ENCODE assay signal across 1 cellular context in the genomic region with DNA sequence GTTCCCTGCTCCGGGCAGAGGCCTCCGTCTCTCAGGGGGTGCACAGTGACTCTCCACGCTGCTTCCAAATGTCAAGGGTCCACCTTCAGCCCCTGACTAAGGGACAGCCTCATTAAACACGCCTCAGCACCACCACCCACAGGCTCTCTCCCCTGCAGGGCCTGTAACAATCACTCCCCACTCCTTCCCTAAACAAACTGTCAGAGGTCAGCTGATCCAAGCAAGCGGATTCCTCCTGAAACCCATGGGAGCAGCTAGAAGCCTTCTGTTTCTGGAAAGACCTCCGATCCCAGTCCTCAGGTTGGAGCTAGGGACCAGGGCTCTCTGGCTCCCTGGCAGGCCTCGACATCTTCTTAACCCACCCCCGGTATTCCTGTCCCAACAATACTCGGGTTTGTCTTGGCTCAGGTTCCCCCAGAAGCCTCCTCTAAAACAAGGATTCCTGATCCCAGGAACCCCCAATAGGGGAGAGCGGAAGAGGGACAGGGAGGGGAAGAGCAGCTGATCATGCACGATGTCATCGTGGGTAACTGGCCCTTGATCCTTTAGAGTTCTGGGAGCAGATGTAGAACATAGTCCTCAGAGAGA.
TF ChIP-seq lines count a peak whose summit lies in the region.

No MANE protein-coding gene starts in this region.

TF ChIP-seq in HepG2, 621 proteins besides CTCF, POLR2A, EP300 and RAD21 (continued from another document and continues in another):
- TF ChIP-seq, protein P1, sequence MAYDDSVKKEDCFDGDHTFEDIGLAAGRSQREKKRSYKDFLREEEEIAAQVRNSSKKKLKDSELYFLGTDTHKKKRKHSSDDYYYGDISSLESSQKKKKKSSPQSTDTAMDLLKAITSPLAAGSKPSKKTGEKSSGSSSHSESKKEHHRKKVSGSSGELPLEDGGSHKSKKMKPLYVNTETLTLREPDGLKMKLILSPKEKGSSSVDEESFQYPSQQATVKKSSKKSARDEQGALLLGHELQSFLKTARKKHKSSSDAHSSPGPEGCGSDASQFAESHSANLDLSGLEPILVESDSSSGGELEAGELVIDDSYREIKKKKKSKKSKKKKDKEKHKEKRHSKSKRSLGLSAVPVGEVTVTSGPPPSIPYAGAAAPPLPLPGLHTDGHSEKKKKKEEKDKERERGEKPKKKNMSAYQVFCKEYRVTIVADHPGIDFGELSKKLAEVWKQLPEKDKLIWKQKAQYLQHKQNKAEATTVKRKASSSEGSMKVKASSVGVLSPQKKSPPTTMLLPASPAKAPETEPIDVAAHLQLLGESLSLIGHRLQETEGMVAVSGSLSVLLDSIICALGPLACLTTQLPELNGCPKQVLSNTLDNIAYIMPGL (CRISPR knock-in tag; IDR thresholded peaks at IDR 0.05; ENCODE audit: borderline replicate concordance in 1 of 2, low read depth in 1 of 2), result no peak
- TF ChIP-seq GZF1 (CRISPR knock-in tag; IDR thresholded peaks at IDR 0.05) (no peak), KLF12 (CRISPR knock-in tag; IDR thresholded peaks at IDR 0.05; ENCODE audit: borderline replicate concordance) (0 out of 2 replicates have a peak, but pooled peaks have one; percentile 31), MEIS2 (CRISPR knock-in tag; IDR thresholded peaks at IDR 0.05) (0 out of 2 replicates have a peak, but pooled peaks have one; percentile 1), HOXA7 (CRISPR knock-in tag; IDR thresholded peaks at IDR 0.05) (no peak), FOXM1 (CRISPR knock-in tag; IDR thresholded peaks at IDR 0.05) (no peak), SKI (IDR thresholded peaks at IDR 0.05; ENCODE audit: partially characterized antibody) (no peak), PRPF4 (IDR thresholded peaks at IDR 0.05; ENCODE audit: low read depth, low read length, poor library complexity, severe bottlenecking) (no peak), ZNF709 (CRISPR knock-in tag; IDR thresholded peaks at IDR 0.05) (0 out of 2 replicates have a peak, but pooled peaks have one; percentile 2), ZNF572 (CRISPR knock-in tag; IDR thresholded peaks at IDR 0.05) (0 out of 2 replicates have a peak, but pooled peaks have one; percentile 14), ATRX (CRISPR knock-in tag; IDR thresholded peaks at IDR 0.05; ENCODE audit: borderline replicate concordance) (no peak), NCOA2 (CRISPR knock-in tag; IDR thresholded peaks at IDR 0.05) (no peak), NAIF1 (CRISPR knock-in tag; IDR thresholded peaks at IDR 0.05; ENCODE audit: borderline replicate concordance) (no peak), NONO (IDR thresholded peaks at IDR 0.05) (no peak), NONO (CRISPR knock-in tag; conservative IDR thresholded peaks at IDR 0.05) (peak; percentile 57; the same call in 1 of the 2 replicates), ZNF749 (CRISPR knock-in tag; IDR thresholded peaks at IDR 0.05; ENCODE audit: borderline replicate concordance) (0 out of 2 replicates have a peak, but pooled peaks have one; percentile 6), SNAPC2 (CRISPR knock-in tag; IDR thresholded peaks at IDR 0.05) (0 out of 2 replicates have a peak, but pooled peaks have one; percentile 42), ZFY (CRISPR knock-in tag; IDR thresholded peaks at IDR 0.05) (peak; percentile 17; the same call in 1 of the 2 replicates), ZNF839 (CRISPR knock-in tag; IDR thresholded peaks at IDR 0.05; ENCODE audit: borderline replicate concordance) (0 out of 2 replicates have a peak, but pooled peaks have one; percentile 18), ZSCAN20 (CRISPR knock-in tag; IDR thresholded peaks at IDR 0.05; ENCODE audit: borderline replicate concordance) (no peak), HNRNPUL1 (IDR thresholded peaks at IDR 0.05; ENCODE audit: low read depth, low read length) (no peak), MEF2D (CRISPR knock-in tag; IDR thresholded peaks at IDR 0.05) (0 out of 2 replicates have a peak, but pooled peaks have one; percentile 7), ZNF766 (CRISPR knock-in tag; IDR thresholded peaks at IDR 0.05; ENCODE audit: borderline replicate concordance) (peak; percentile 27; the same call in 1 of the 2 replicates)
- TF ChIP-seq, protein P2, sequence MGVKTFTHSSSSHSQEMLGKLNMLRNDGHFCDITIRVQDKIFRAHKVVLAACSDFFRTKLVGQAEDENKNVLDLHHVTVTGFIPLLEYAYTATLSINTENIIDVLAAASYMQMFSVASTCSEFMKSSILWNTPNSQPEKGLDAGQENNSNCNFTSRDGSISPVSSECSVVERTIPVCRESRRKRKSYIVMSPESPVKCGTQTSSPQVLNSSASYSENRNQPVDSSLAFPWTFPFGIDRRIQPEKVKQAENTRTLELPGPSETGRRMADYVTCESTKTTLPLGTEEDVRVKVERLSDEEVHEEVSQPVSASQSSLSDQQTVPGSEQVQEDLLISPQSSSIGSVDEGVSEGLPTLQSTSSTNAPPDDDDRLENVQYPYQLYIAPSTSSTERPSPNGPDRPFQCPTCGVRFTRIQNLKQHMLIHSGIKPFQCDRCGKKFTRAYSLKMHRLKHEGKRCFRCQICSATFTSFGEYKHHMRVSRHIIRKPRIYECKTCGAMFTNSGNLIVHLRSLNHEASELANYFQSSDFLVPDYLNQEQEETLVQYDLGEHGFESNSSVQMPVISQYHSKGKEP (CRISPR knock-in tag; IDR thresholded peaks at IDR 0.05), result 0 out of 2 replicates have a peak, but pooled peaks have one; percentile 11
- TF ChIP-seq, protein P3, sequence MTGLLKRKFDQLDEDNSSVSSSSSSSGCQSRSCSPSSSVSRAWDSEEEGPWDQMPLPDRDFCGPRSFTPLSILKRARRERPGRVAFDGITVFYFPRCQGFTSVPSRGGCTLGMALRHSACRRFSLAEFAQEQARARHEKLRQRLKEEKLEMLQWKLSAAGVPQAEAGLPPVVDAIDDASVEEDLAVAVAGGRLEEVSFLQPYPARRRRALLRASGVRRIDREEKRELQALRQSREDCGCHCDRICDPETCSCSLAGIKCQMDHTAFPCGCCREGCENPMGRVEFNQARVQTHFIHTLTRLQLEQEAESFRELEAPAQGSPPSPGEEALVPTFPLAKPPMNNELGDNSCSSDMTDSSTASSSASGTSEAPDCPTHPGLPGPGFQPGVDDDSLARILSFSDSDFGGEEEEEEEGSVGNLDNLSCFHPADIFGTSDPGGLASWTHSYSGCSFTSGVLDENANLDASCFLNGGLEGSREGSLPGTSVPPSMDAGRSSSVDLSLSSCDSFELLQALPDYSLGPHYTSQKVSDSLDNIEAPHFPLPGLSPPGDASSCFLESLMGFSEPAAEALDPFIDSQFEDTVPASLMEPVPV (CRISPR knock-in tag; IDR thresholded peaks at IDR 0.05), result 0 out of 2 replicates have a peak, but pooled peaks have one; percentile 4
- TF ChIP-seq, protein P4, sequence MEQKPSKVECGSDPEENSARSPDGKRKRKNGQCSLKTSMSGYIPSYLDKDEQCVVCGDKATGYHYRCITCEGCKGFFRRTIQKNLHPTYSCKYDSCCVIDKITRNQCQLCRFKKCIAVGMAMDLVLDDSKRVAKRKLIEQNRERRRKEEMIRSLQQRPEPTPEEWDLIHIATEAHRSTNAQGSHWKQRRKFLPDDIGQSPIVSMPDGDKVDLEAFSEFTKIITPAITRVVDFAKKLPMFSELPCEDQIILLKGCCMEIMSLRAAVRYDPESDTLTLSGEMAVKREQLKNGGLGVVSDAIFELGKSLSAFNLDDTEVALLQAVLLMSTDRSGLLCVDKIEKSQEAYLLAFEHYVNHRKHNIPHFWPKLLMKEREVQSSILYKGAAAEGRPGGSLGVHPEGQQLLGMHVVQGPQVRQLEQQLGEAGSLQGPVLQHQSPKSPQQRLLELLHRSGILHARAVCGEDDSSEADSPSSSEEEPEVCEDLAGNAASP (CRISPR knock-in tag; IDR thresholded peaks at IDR 0.05; ENCODE audit: borderline replicate concordance), result no peak
- TF ChIP-seq, protein P5, sequence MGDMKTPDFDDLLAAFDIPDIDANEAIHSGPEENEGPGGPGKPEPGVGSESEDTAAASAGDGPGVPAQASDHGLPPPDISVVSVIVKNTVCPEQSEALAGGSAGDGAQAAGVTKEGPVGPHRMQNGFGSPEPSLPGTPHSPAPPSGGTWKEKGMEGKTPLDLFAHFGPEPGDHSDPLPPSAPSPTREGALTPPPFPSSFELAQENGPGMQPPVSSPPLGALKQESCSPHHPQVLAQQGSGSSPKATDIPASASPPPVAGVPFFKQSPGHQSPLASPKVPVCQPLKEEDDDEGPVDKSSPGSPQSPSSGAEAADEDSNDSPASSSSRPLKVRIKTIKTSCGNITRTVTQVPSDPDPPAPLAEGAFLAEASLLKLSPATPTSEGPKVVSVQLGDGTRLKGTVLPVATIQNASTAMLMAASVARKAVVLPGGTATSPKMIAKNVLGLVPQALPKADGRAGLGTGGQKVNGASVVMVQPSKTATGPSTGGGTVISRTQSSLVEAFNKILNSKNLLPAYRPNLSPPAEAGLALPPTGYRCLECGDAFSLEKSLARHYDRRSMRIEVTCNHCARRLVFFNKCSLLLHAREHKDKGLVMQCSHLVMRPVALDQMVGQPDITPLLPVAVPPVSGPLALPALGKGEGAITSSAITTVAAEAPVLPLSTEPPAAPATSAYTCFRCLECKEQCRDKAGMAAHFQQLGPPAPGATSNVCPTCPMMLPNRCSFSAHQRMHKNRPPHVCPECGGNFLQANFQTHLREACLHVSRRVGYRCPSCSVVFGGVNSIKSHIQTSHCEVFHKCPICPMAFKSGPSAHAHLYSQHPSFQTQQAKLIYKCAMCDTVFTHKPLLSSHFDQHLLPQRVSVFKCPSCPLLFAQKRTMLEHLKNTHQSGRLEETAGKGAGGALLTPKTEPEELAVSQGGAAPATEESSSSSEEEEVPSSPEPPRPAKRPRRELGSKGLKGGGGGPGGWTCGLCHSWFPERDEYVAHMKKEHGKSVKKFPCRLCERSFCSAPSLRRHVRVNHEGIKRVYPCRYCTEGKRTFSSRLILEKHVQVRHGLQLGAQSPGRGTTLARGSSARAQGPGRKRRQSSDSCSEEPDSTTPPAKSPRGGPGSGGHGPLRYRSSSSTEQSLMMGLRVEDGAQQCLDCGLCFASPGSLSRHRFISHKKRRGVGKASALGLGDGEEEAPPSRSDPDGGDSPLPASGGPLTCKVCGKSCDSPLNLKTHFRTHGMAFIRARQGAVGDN (CRISPR knock-in tag; IDR thresholded peaks at IDR 0.05), result no peak
- TF ChIP-seq, protein P6, sequence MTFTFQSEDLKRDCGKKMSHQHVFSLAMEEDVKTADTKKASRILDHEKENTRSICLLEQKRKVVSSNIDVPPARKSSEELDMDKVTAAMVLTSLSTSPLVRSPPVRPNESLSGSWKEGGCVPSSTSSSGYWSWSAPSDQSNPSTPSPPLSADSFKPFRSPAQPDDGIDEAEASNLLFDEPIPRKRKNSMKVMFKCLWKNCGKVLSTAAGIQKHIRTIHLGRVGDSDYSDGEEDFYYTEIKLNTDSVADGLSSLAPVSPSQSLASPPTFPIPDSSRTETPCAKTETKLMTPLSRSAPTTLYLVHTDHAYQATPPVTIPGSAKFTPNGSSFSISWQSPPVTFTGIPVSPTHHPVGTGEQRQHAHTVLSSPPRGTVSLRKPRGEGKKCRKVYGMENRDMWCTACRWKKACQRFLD (CRISPR knock-in tag; IDR thresholded peaks at IDR 0.05; ENCODE audit: borderline replicate concordance), result no peak
- TF ChIP-seq, protein P7, sequence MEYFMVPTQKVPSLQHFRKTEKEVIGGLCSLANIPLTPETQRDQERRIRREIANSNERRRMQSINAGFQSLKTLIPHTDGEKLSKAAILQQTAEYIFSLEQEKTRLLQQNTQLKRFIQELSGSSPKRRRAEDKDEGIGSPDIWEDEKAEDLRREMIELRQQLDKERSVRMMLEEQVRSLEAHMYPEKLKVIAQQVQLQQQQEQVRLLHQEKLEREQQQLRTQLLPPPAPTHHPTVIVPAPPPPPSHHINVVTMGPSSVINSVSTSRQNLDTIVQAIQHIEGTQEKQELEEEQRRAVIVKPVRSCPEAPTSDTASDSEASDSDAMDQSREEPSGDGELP (IDR thresholded peaks at IDR 0.05; ENCODE audit: borderline replicate concordance, low read depth), result no peak; the same call in 1 of the 2 replicates
- TF ChIP-seq, protein P8, sequence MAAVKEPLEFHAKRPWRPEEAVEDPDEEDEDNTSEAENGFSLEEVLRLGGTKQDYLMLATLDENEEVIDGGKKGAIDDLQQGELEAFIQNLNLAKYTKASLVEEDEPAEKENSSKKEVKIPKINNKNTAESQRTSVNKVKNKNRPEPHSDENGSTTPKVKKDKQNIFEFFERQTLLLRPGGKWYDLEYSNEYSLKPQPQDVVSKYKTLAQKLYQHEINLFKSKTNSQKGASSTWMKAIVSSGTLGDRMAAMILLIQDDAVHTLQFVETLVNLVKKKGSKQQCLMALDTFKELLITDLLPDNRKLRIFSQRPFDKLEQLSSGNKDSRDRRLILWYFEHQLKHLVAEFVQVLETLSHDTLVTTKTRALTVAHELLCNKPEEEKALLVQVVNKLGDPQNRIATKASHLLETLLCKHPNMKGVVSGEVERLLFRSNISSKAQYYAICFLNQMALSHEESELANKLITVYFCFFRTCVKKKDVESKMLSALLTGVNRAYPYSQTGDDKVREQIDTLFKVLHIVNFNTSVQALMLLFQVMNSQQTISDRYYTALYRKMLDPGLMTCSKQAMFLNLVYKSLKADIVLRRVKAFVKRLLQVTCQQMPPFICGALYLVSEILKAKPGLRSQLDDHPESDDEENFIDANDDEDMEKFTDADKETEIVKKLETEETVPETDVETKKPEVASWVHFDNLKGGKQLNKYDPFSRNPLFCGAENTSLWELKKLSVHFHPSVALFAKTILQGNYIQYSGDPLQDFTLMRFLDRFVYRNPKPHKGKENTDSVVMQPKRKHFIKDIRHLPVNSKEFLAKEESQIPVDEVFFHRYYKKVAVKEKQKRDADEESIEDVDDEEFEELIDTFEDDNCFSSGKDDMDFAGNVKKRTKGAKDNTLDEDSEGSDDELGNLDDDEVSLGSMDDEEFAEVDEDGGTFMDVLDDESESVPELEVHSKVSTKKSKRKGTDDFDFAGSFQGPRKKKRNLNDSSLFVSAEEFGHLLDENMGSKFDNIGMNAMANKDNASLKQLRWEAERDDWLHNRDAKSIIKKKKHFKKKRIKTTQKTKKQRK (IDR thresholded peaks at IDR 0.05; ENCODE audit: low read length), result no peak
- TF ChIP-seq, protein P9, sequence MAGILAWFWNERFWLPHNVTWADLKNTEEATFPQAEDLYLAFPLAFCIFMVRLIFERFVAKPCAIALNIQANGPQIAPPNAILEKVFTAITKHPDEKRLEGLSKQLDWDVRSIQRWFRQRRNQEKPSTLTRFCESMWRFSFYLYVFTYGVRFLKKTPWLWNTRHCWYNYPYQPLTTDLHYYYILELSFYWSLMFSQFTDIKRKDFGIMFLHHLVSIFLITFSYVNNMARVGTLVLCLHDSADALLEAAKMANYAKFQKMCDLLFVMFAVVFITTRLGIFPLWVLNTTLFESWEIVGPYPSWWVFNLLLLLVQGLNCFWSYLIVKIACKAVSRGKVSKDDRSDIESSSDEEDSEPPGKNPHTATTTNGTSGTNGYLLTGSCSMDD (CRISPR knock-in tag; IDR thresholded peaks at IDR 0.05), result 0 out of 2 replicates have a peak, but pooled peaks have one; percentile 13
- TF ChIP-seq, protein P10, sequence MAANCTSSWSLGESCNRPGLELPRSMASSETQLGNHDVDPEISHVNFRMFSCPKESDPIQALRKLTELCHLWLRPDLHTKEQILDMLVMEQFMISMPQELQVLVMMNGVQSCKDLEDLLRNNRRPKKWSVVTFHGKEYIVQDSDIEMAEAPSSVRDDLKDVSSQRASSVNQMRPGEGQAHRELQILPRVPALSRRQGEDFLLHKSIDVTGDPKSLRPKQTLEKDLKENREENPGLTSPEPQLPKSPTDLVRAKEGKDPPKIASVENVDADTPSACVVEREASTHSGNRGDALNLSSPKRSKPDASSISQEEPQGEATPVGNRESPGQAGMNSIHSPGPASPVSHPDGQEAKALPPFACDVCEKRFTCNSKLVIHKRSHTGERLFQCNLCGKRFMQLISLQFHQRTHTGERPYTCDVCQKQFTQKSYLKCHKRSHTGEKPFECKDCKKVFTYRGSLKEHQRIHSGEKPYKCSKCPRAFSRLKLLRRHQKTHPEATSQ (CRISPR knock-in tag; IDR thresholded peaks at IDR 0.05; ENCODE audit: borderline replicate concordance), result 0 out of 2 replicates have a peak, but pooled peaks have one; percentile 25
